9 cellular contexts compared by ENCODE assay signal in genomic region chr12:47990351-47991105, GRCh38. TPM values are rescaled to one million over a fixed set of nuclear protein-coding genes. Genes with fewer than 3 reads are reported as not detected.
A peak's percentile ranks its signal among the peaks of the same experiment; 100 is the strongest.
DNase-seq lines count a peak whose midpoint lies in the region; ATAC-seq and TF ChIP-seq lines count a peak whose summit lies in the region.
"Had no signal": no experiment of that assay in that cellular context is flagged by ENCODE, and none has a peak within 500 bp of the region (broad histone marks: within the 10 kb centered on the region; RNA-seq: fewer than 3 reads in every experiment).

No MANE protein-coding gene starts in this region.

- peaks cover 68% of the 10 kb centered on the region for H3K27me3 Mint-ChIP-seq in activated CD8-positive, alpha-beta memory T cell treated with anti-CD3 and anti-CD28 coated beads, Interleukin-2, amount 10 ng/mL, durations not matched to agents 7 days and 5 days

- H3K4me1 Mint-ChIP-seq in activated CD8-positive, alpha-beta memory T cell treated with anti-CD3 and anti-CD28 coated beads, Interleukin-2, amount 10 ng/mL, durations not matched to agents 7 days and 5 days = peaks cover 26% of the 10 kb centered on the region

- peaks cover 21 to 78% (median 57%) of the 10 kb centered on the region in 10 experiments for H3K4me1 ChIP-seq in BLaER1 treated with 17β-estradiol and CSF1 and Interleukin-3, amounts not matched to agents 10 nM and 100 nM
- H3K4me1 ChIP-seq in osteoblast (ENCODE audit: insufficient read depth, low read length) (no peaks in the 10 kb centered on the region), transverse colon (peaks cover 0 to 4% (median 0%) of the 10 kb centered on the region in 4 donors)

- peaks cover 0 to 6% (median 0%) of the 10 kb centered on the region in 11 experiments; a peak in 2 of 22 replicates for H3K27me3 ChIP-seq in BLaER1 treated with 17β-estradiol and CSF1 and Interleukin-3, amounts not matched to agents 10 nM and 100 nM
- peaks cover 35% of the 10 kb centered on the region for H3K27me3 ChIP-seq in osteoblast (ENCODE audit: insufficient read depth, low read length)
- no peaks in the 10 kb centered on the region for H3K27me3 ChIP-seq in transverse colon
- no peaks in the 10 kb centered on the region; the same call in 1 of the 2 replicates for H3K27me3 ChIP-seq in MG63

- TF ChIP-seq EP300 in transverse colon (IDR thresholded peaks at IDR 0.05; ENCODE audit: low read depth) = no peak

- WGBS in transverse colon (ENCODE audit: low coverage in 1 of 2), 2 donors = 70 to 86% methylated on average over 4 to 7 of the region's 7 CpGs

- no peaks in the 10 kb centered on the region for H3K79me2 ChIP-seq in osteoblast (ENCODE audit: insufficient read depth, low read length)

- H3K9me3 Mint-ChIP-seq in activated CD8-positive, alpha-beta memory T cell treated with anti-CD3 and anti-CD28 coated beads, Interleukin-2, amount 10 ng/mL, durations not matched to agents 7 days and 5 days (ENCODE audit: low read depth) = no peaks in the 10 kb centered on the region

- peak overlapping the region; percentile 16 for H3K4me3 Mint-ChIP-seq in activated CD8-positive, alpha-beta memory T cell treated with anti-CD3 and anti-CD28 coated beads, Interleukin-2, amount 10 ng/mL, durations not matched to agents 7 days and 5 days

- no peaks in the 10 kb centered on the region for H3K36me3 ChIP-seq in BLaER1 treated with 17β-estradiol and CSF1 and Interleukin-3, amounts not matched to agents 10 nM and 100 nM
- H3K36me3 ChIP-seq in osteoblast (ENCODE audit: insufficient read depth, low read length) (no peaks in the 10 kb centered on the region), transverse colon (no peaks in the 10 kb centered on the region), MG63 (no peaks in the 10 kb centered on the region)

- H3K27ac Mint-ChIP-seq in activated CD8-positive, alpha-beta memory T cell treated with anti-CD3 and anti-CD28 coated beads, Interleukin-2, amount 10 ng/mL, durations not matched to agents 7 days and 5 days = peak overlapping the region; percentile 86

- peak overlapping the region; percentile 31 to 86 (median 75) for H3K4me2 ChIP-seq in BLaER1 treated with 17β-estradiol and CSF1 and Interleukin-3, amounts not matched to agents 10 nM and 100 nM
- no peak overlapping the region for H3K4me2 ChIP-seq in osteoblast (ENCODE audit: insufficient read depth, low read length)

- H3K9me3 ChIP-seq in BLaER1 treated with 17β-estradiol and CSF1 and Interleukin-3, amounts not matched to agents 10 nM and 100 nM (replicated peaks in 1 of 11) = peaks cover 0 to 9% (median 0%) of the 10 kb centered on the region in 11 experiments; a peak in 2 of 22 replicates
- H3K9me3 ChIP-seq in osteoblast (ENCODE audit: low read depth, low read length) (no peaks in the 10 kb centered on the region), transverse colon (no peaks in the 10 kb centered on the region), MG63 (no peaks in the 10 kb centered on the region)

- no peaks in the 10 kb centered on the region for H3K36me3 Mint-ChIP-seq in activated CD8-positive, alpha-beta memory T cell treated with anti-CD3 and anti-CD28 coated beads, Interleukin-2, amount 10 ng/mL, durations not matched to agents 7 days and 5 days

- TF ChIP-seq POLR2A in transverse colon (IDR thresholded peaks at IDR 0.05) = no peak

- H3K27ac ChIP-seq in BLaER1 treated with 17β-estradiol and CSF1 and Interleukin-3, amounts not matched to agents 10 nM and 100 nM = peak overlapping the region in 8 of 11 experiments; percentile 39 to 71 (median 64); a peak in 16 of 22 replicates
- H3K27ac ChIP-seq in osteoblast (ENCODE audit: low read depth, low read length) (no peak overlapping the region), transverse colon (no peak overlapping the region)

- DNase-seq in activated CD8-positive, alpha-beta memory T cell treated with anti-CD3 and anti-CD28 coated beads, Interleukin-2, amount 10 ng/mL, durations not matched to agents 7 days and 5 days = peak; percentile 93
- DNase-seq in osteoblast (ENCODE audit: insufficient read length, low spot score, missing footprints) = peak; percentile 60
- no peak for DNase-seq in glomerular visceral epithelial cell (ENCODE audit: extremely low spot score)
- no peak for DNase-seq in transverse colon
- DNase-seq in MG63 = no peak

- CTCF ChIA-PET in activated CD8-positive, alpha-beta memory T cell treated with anti-CD3 and anti-CD28 coated beads, Interleukin-2, amount 10 ng/mL, durations not matched to agents 7 days and 5 days (lab: Charles Lee) = interaction anchor here (0.5 to 3.7 kb wide), 15 partner anchors 10 to 628 kb away, joined by 3 to 24 read pairs (median 3); partner anchors contain the start of genes TMEM106C and VDR

- H3K4me3 ChIP-seq in BLaER1 treated with 17β-estradiol and CSF1 and Interleukin-3, amounts not matched to agents 10 nM and 100 nM = no peak overlapping the region; a peak in 1 of 20 replicates
- H3K4me3 ChIP-seq in osteoblast (ENCODE audit: insufficient read depth, low read length) (no peak overlapping the region), transverse colon (no peak overlapping the region), MG63 (no peak overlapping the region)

- no peak overlapping the region for H2AFZ ChIP-seq in osteoblast (ENCODE audit: low read length)

- peak; percentile 97 for ATAC-seq in GM19452 (IDR thresholded peaks at IDR 0.05; ENCODE audit: unreplicated experiment)
- ATAC-seq in HG03457 (IDR thresholded peaks at IDR 0.05; ENCODE audit: unreplicated experiment) = peak; percentile 82
- ATAC-seq in activated CD8-positive, alpha-beta memory T cell treated with anti-CD3 and anti-CD28 coated beads, Interleukin-2, amount 10 ng/mL, durations not matched to agents 7 days and 5 days = peak; percentile 90

- intact Hi-C loops in transverse colon (cut with DNase I; ENCODE audit: low total_unique reads) = no loop called here

- peak overlapping the region in 6 of 11 experiments; percentile 1 to 45 (median 26); a peak in 8 of 22 replicates for H3K9ac ChIP-seq in BLaER1 treated with 17β-estradiol and CSF1 and Interleukin-3, amounts not matched to agents 10 nM and 100 nM

- H4K20me1 ChIP-seq in BLaER1 treated with 17β-estradiol and CSF1 and Interleukin-3, amounts not matched to agents 10 nM and 100 nM = peaks cover 0 to 12% (median 0%) of the 10 kb centered on the region in 11 experiments; a peak in 1 of 22 replicates
- H4K20me1 ChIP-seq in osteoblast (ENCODE audit: insufficient read depth, low read length) = no peaks in the 10 kb centered on the region

- TF ChIP-seq CTCF in osteoblast (IDR thresholded peaks at IDR 0.05; ENCODE audit: extremely low read depth, low read depth, low read length) = no peak
- no peak for TF ChIP-seq CTCF in transverse colon (IDR thresholded peaks at IDR 0.05)

- in situ Hi-C loops in transverse colon (cut with MboI; ENCODE audit: low pct_ligation_motif_present in 1 of 4, low pct_unique_long_range_greater_than_20kb in 1 of 4, low sequenced_read_pairs in 3 of 4) = no loop called here

RNA-seq across cellular contexts. Expression of gene COL2A1, which starts 13.7 kb away (rescaled TPM):
- under 1 TPM in 1 of 2 experiments, not detected in 1; 0.33 TPM for total RNA-seq in activated CD8-positive, alpha-beta memory T cell treated with anti-CD3 and anti-CD28 coated beads, Interleukin-2, amount 10 ng/mL, durations not matched to agents 7 days and 5 days
- total RNA-seq in osteoblast (under 0.01 TPM in 2 replicates), transverse colon (1 to 10 TPM in 2 of 4 donors, under 1 TPM in 2; 0.16 to 4.2 (median 1.9) TPM)
- total RNA-seq in MG63 (2014; rRNA removed; shearing (Covaris generic); ENCODE audit: low replicate concordance) = not detected in 2 replicates
- total RNA-seq: activated CD8-positive, alpha-beta memory T cell treated with anti-CD3 and anti-CD28 coated beads for 36 hours had no signal

RNA-seq across cellular contexts. Expression of gene TMEM106C, which starts 27.1 kb away (rescaled TPM):
- total RNA-seq in activated CD8-positive, alpha-beta memory T cell treated with anti-CD3 and anti-CD28 coated beads, Interleukin-2, amount 10 ng/mL, durations not matched to agents 7 days and 5 days = 100 to 1,000 TPM; 162 to 174 TPM
- total RNA-seq in osteoblast = 57.5 and 58.3 TPM in 2 replicates
- total RNA-seq in transverse colon = 100 to 1,000 TPM in 2 of 4 donors, 10 to 100 TPM in 2; 51.9 to 258 (median 113) TPM
- 130 and 148 TPM in 2 replicates for total RNA-seq in MG63 (2014; rRNA removed; shearing (Covaris generic); ENCODE audit: low replicate concordance)

Comparison
In these comparisons a context has a peak if more than half of its experiments do, and no peak if none do; other contexts are left out.
1. H3K27ac ChIP-seq: peak in BLaER1 treated with 17β-estradiol and CSF1 and Interleukin-3, amounts not matched to agents 10 nM and 100 nM (8 of 11); none in osteoblast (single experiment) and transverse colon (0 of 4).
2. DNase-seq: peak in activated CD8-positive, alpha-beta memory T cell treated with anti-CD3 and anti-CD28 coated beads, Interleukin-2, amount 10 ng/mL, durations not matched to agents 7 days and 5 days (single experiment) and osteoblast (single experiment); none in glomerular visceral epithelial cell (single experiment), transverse colon (single experiment) and MG63 (single experiment).
3. Peak in every context shown above with its lines, with median percentiles within 50 percentile points of each other: ATAC-seq.